23 cellular contexts compared by ENCODE assay signal in the genomic region with DNA sequence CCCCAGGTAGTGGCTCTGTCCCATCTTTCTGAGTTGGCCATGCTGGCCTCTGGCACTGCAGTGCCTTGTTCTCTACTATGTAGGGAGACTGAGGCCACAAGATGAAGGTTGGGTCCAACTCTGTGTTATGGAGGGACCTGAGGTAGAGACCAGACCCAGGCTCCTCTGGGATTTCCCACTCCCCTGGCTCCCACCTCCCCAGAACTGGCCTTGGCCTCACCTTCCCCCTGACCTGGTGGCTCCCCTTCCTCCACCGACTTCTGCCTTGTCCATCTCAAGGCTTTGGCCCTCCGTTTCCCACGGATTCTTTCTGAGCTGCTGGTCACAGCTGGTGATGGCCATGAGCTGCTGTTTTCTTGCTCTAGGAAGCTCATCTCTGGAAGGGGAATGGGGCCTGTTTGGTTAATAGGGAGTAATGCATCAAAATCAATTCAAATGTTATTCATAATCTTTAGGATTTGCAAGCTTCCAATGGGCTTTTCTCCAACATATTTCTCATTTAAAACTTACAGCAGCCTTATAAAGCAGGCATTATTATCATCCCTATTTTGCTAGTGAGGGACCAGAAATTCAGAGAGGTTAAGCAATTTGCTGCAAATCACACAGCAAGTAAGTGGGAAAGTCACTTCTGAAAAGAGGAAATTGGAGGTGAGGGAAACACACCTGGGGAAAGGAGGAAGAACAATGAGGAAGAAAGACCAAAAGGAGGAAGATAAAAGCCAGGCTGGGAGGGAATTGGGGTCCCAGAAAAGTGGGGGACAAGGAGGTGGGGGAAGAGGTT. TPM values are rescaled to one million over a fixed set of nuclear protein-coding genes. Genes with fewer than 3 reads are reported as not detected.
DNase-seq lines count a peak whose midpoint lies in the region; ATAC-seq, FAIRE-seq and TF ChIP-seq lines count a peak whose summit lies in the region.
"Had no signal": no experiment of that assay in that cellular context is flagged by ENCODE, and none has a peak within 500 bp of the region (broad histone marks: within the 10 kb centered on the region; RNA-seq: fewer than 3 reads in every experiment).

No MANE protein-coding gene starts in this region.

- H3K36me3 ChIP-seq in heart left ventricle (no peaks in the 10 kb centered on the region), K562 (ENCODE audit: control insufficient read depth, insufficient read depth, low read length) (no peaks in the 10 kb centered on the region)
- H3K36me3 ChIP-seq: Peyer's patch had no signal

- no peak for TF ChIP-seq POLR2A in heart left ventricle (IDR thresholded peaks at IDR 0.05)
- TF ChIP-seq POLR2A in K562 (conservative IDR thresholded peaks at IDR 0.05), result no peak

- FAIRE-seq in K562 (lab: Jason Lieb, UNC), result no peak
- FAIRE-seq: D721Med, H54 had no signal

- no peak overlapping the region for H3K9ac ChIP-seq in K562 (ENCODE audit: insufficient read depth in 1 of 2, low read depth in 2 of 2, low read length in 2 of 2)

- H2AFZ ChIP-seq in K562 (ENCODE audit: low read depth, low read length), result no peak overlapping the region

- no peaks in the 10 kb centered on the region for H3K9me3 ChIP-seq in heart left ventricle
- H3K9me3 ChIP-seq in K562 (replicated peaks; ENCODE audit: control insufficient read depth, insufficient read depth, low read depth, low read length), result no peaks in the 10 kb centered on the region
- H3K9me3 ChIP-seq: Peyer's patch had no signal

- peaks cover 0 to 32% (median 0%) of the 10 kb centered on the region in 9 donors for H3K27me3 ChIP-seq in heart left ventricle
- peaks cover 4 to 72% of the 10 kb centered on the region in 2 experiments; a peak in 3 of 5 replicates for H3K27me3 ChIP-seq in K562 (ENCODE audit: control insufficient read depth in 2 of 2, insufficient read depth in 2 of 2, low read length in 2 of 2)
- H3K27me3 ChIP-seq: Peyer's patch had no signal

- H4K20me1 ChIP-seq in K562 (replicated peaks; ENCODE audit: control insufficient read depth, insufficient read depth, low read length), result no peaks in the 10 kb centered on the region

- TF ChIP-seq RAD21 in K562 (CRISPR knock-in tag; conservative IDR thresholded peaks at IDR 0.05 in 1 of 2, IDR thresholded peaks at IDR 0.05 in 1 of 2), result no peak

- TF ChIP-seq EP300 in K562 (IDR thresholded peaks at IDR 0.05; ENCODE audit: low read length), result no peak

- DNase-seq in heart left ventricle, result no peak
- no peak for DNase-seq in left cardiac atrium
- no peak for DNase-seq in K562 (ENCODE audit: extremely low read depth in 1 of 4, low spot score in 3 of 4)
- DNase-seq in posterior vena cava (ENCODE audit: low spot score), result peak; percentile 58
- DNase-seq in stimulated activated CD8-positive, alpha-beta memory T cell treated with anti-CD3 and anti-CD28 coated beads, Interleukin-4, amount 100 ng/mL, for 48 hours, result peak; percentile 2
- no peak for DNase-seq in NK-92 (lab: John Stamatoyannopoulos, UW; ENCODE audit: unreplicated experiment)
- no peak for DNase-seq in cerebellar cortex (ENCODE audit: low spot score)
- DNase-seq: C1 segment of cervical spinal cord, GDM1, Karpas-422, MV-4-11, NCI-H1105 treated with DMSO at 0.1 percent for 48 hours, NCI-H2029 treated with DMSO at 0.1 percent for 48 hours, NCI-H2171, NCI-H524 had no signal

- H3K27ac ChIP-seq in heart left ventricle (peak overlapping the region in 7 of 12 donors; percentile 34 to 90 (median 74)), K562 (ENCODE audit: extremely low read depth, low read depth, low read length) (no peak overlapping the region)
- H3K27ac ChIP-seq: 22Rv1, Peyer's patch had no signal

- POLR2A ChIA-PET in K562 (lab: Yijun Ruan, JAX), result no interaction called here

- H3K79me2 ChIP-seq in K562 (ENCODE audit: control insufficient read depth, insufficient read depth, low read length), result no peaks in the 10 kb centered on the region

- in situ Hi-C loops in K562 (cut with MboI), result no loop called here

- no TSS peak for BruUV-seq in K562 (replicated peaks; lab: Mats Ljungman, UMichigan)

- no peak overlapping the region for H3K4me2 ChIP-seq in K562 (ENCODE audit: insufficient read depth, low read length)

- intact Hi-C loops in heart left ventricle (cut with DNase I) (loop anchor here in 1 of 10 donors (5.0 kb wide), 1 partner anchor 83 kb away; no protein-coding TSS in a partner anchor), left cardiac atrium (cut with DNase I) (no loop called here), K562 (cut with micrococcal nuclease) (no loop called here), posterior vena cava (cut with DNase I) (no loop called here)

- TF ChIP-seq CTCF in heart left ventricle (IDR thresholded peaks at IDR 0.05), result no peak
- TF ChIP-seq CTCF in K562 (IDR thresholded peaks at IDR 0.05 in 2 of 3, conservative IDR thresholded peaks at IDR 0.05 in 1 of 3; ENCODE audit: insufficient read depth in 2 of 3, low read depth in 1 of 3, low read length in 3 of 3), result no peak

- ATAC-seq in heart left ventricle (no peak), left cardiac atrium (no peak), K562 (no peak), GM21390 (IDR thresholded peaks at IDR 0.05; ENCODE audit: unreplicated experiment) (no peak)

- WGBS in heart left ventricle, 4 donors, result 72 to 82% (median 74%) methylated on average over 3 of the region's 3 CpGs
- WGBS in K562 (ENCODE audit: insufficient coverage, low coverage, missing lambda C conversion rate), result 0% methylated on average over 2 of the region's 3 CpGs

- H3K9me1 ChIP-seq in K562 (ENCODE audit: control insufficient read depth, insufficient read depth, low read length), result no peaks in the 10 kb centered on the region

- H3K4me3 ChIP-seq in heart left ventricle, result no peak overlapping the region
- H3K4me3 ChIP-seq in K562, result no peak overlapping the region
- H3K4me3 ChIP-seq: Peyer's patch had no signal

- H3K4me1 ChIP-seq in heart left ventricle, result peaks cover 0 to 32% (median 6%) of the 10 kb centered on the region in 12 donors
- H3K4me1 ChIP-seq in K562 (replicated peaks in 1 of 2; ENCODE audit: control insufficient read depth in 2 of 2, insufficient read depth in 2 of 2, low read length in 2 of 2), result peaks cover 0 to 10% of the 10 kb centered on the region in 2 experiments; a peak in 1 of 5 replicates
- H3K4me1 ChIP-seq: Peyer's patch had no signal

- CTCF ChIA-PET in K562 (lab: Yijun Ruan, JAX; ENCODE audit: low intra/inter-chr PET ratio), result no interaction called here

RNA-seq across cellular contexts. Expression of a gene that starts 0.9 kb away (rescaled TPM):
- not detected for total RNA-seq in heart left ventricle
- under 1 TPM in 1 of 2 donors, not detected in 1; 0.06 TPM for polyA plus RNA-seq in heart left ventricle
- total RNA-seq in left cardiac atrium, result under 1 TPM; 0.10 to 0.18 TPM
- not detected in 2 replicates for total RNA-seq in K562 (2011; cell fraction: chromatin; rRNA removed; ENCODE audit: low replicate concordance)
- total RNA-seq in K562 (2011; cell fraction: nucleolus; rRNA removed), result not detected in 2 replicates
- total RNA-seq in K562 (2011; cell fraction: nucleoplasm; rRNA removed), result not detected in 2 replicates
- not detected in 2 replicates for total RNA-seq in K562 (2014; rRNA removed)
- not detected in 2 replicates for total RNA-seq in K562 (2014; rRNA removed; fragmentation: Illumina TruSeq; extraction: Trizol)
- not detected in 2 replicates for total RNA-seq in K562 (2015; rRNA removed; fragmentation: Illumina TruSeq; extraction: Trizol)
- total RNA-seq in K562 (2021), result not detected in 2 replicates
- not detected in 2 replicates for polyA plus RNA-seq in K562 (2011; rRNA removed)
- not detected in 2 replicates for polyA plus RNA-seq in K562 (2011; cell fraction: cytosol; rRNA removed)
- polyA plus RNA-seq in K562 (2011; cell fraction: nucleus; rRNA removed), result not detected in 2 replicates
- polyA plus RNA-seq in K562 (2012), result not detected in 2 replicates
- not detected in 2 replicates for polyA plus RNA-seq in K562 (2014; fragmentation: Illumina TruSeq; extraction: Trizol)
- not detected for polyA plus RNA-seq in K562 (2014; fragmentation: Nextera tagmentation; extraction: Ambion mirVana)
- polyA plus RNA-seq in K562 (2014; rRNA removed), result not detected in 2 replicates
- not detected in 2 replicates for polyA minus RNA-seq in K562 (2011; rRNA and poly(A)+ RNA removed)
- not detected in 2 replicates for polyA minus RNA-seq in K562 (2011; cell fraction: cytosol; rRNA and poly(A)+ RNA removed)
- polyA minus RNA-seq in K562 (2011; cell fraction: nucleus; rRNA and poly(A)+ RNA removed), result not detected in 2 replicates
- total RNA-seq in posterior vena cava, result under 1 TPM in 1 of 2 donors, not detected in 1; 0.23 TPM
- total RNA-seq: M059J, OCI-LY7, Peyer's patch had no signal
- polyA plus RNA-seq: IgD-negative memory B cell had no signal

RNA-seq across cellular contexts. Expression of a gene that starts 28.9 kb away (rescaled TPM):
- 10 to 100 TPM in 1 of 9 donors, 1 to 10 TPM in 3, under 1 TPM in 5; 0.34 to 13.1 (median 1.00) TPM for total RNA-seq in heart left ventricle
- 1 to 10 TPM in 1 of 2 donors, under 1 TPM in 1; 0.44 to 1.4 TPM for polyA plus RNA-seq in heart left ventricle
- total RNA-seq in left cardiac atrium, result 1 to 10 TPM; 1.8 TPM
- total RNA-seq in K562 (2011; cell fraction: chromatin; rRNA removed; ENCODE audit: low replicate concordance), result not detected in 2 replicates
- total RNA-seq in K562 (2011; cell fraction: nucleolus; rRNA removed), result not detected in 2 replicates
- total RNA-seq in K562 (2011; cell fraction: nucleoplasm; rRNA removed), result not detected in 2 replicates
- not detected in 2 replicates for total RNA-seq in K562 (2014; rRNA removed)
- not detected in 2 replicates for total RNA-seq in K562 (2014; rRNA removed; fragmentation: Illumina TruSeq; extraction: Trizol)
- not detected in 2 replicates for total RNA-seq in K562 (2015; rRNA removed; fragmentation: Illumina TruSeq; extraction: Trizol)
- not detected in 2 replicates for total RNA-seq in K562 (2021)
- not detected in 2 replicates for polyA plus RNA-seq in K562 (2011; rRNA removed)
- polyA plus RNA-seq in K562 (2011; cell fraction: cytosol; rRNA removed), result not detected in 2 replicates
- not detected in 2 replicates for polyA plus RNA-seq in K562 (2011; cell fraction: nucleus; rRNA removed)
- polyA plus RNA-seq in K562 (2012), result not detected in 2 replicates
- polyA plus RNA-seq in K562 (2014; fragmentation: Illumina TruSeq; extraction: Trizol), result not detected in 2 replicates
- not detected for polyA plus RNA-seq in K562 (2014; fragmentation: Nextera tagmentation; extraction: Ambion mirVana)
- not detected in 2 replicates for polyA plus RNA-seq in K562 (2014; rRNA removed)
- not detected in 2 replicates for polyA minus RNA-seq in K562 (2011; rRNA and poly(A)+ RNA removed)
- polyA minus RNA-seq in K562 (2011; cell fraction: cytosol; rRNA and poly(A)+ RNA removed), result not detected in 2 replicates
- polyA minus RNA-seq in K562 (2011; cell fraction: nucleus; rRNA and poly(A)+ RNA removed), result not detected in 2 replicates
- total RNA-seq in posterior vena cava, result under 1 TPM; 0.23 to 0.24 TPM
- total RNA-seq: Peyer's patch had no signal

RNA-seq across cellular contexts. Expression of a gene that starts 48.8 kb away (rescaled TPM):
- total RNA-seq in heart left ventricle (10 to 100 TPM in 3 of 9 donors, 1 to 10 TPM in 6; 3.3 to 43.8 (median 7.5) TPM), left cardiac atrium (10 to 100 TPM; 13.8 to 17.4 TPM), K562 (2014; rRNA removed) (not detected in 2 replicates), K562 (2014; rRNA removed; fragmentation: Illumina TruSeq; extraction: Trizol) (not detected in 2 replicates), K562 (2015; rRNA removed; fragmentation: Illumina TruSeq; extraction: Trizol) (not detected in 2 replicates), K562 (2021) (0.20 and 0.34 TPM in 2 replicates), posterior vena cava (10 to 100 TPM in 1 of 2 donors, 1 to 10 TPM in 1; 9.0 to 18.7 TPM)
- polyA plus RNA-seq in heart left ventricle (1 to 10 TPM; 5.1 to 5.4 TPM), K562 (2011; rRNA removed) (not detected in 2 replicates), K562 (2014; fragmentation: Illumina TruSeq; extraction: Trizol) (not detected in 2 replicates), K562 (2014; fragmentation: Nextera tagmentation; extraction: Ambion mirVana) (not detected), K562 (2014; rRNA removed) (not detected in 2 replicates)
- 0.16 TPM in 1 of 2 replicates, not detected in the other for total RNA-seq in K562 (2011; cell fraction: chromatin; rRNA removed; ENCODE audit: low replicate concordance)
- not detected in 2 replicates for total RNA-seq in K562 (2011; cell fraction: nucleolus; rRNA removed)
- not detected in 2 replicates for total RNA-seq in K562 (2011; cell fraction: nucleoplasm; rRNA removed)
- polyA plus RNA-seq in K562 (2011; cell fraction: cytosol; rRNA removed), result 0.06 and 0.12 TPM in 2 replicates
- polyA plus RNA-seq in K562 (2011; cell fraction: nucleus; rRNA removed), result not detected in 2 replicates
- 0.06 TPM in 1 of 2 replicates, not detected in the other for polyA plus RNA-seq in K562 (2012)
- polyA minus RNA-seq in K562 (2011; rRNA and poly(A)+ RNA removed), result not detected in 2 replicates
- polyA minus RNA-seq in K562 (2011; cell fraction: cytosol; rRNA and poly(A)+ RNA removed), result not detected in 2 replicates
- not detected in 2 replicates for polyA minus RNA-seq in K562 (2011; cell fraction: nucleus; rRNA and poly(A)+ RNA removed)

RNA-seq across cellular contexts. Expression of a gene that starts 49.9 kb away (rescaled TPM):
- total RNA-seq in heart left ventricle, result 1 to 10 TPM in 1 of 9 donors, under 1 TPM in 1, not detected in 7; 0.16 to 1.3 TPM
- under 1 TPM in 1 of 2 donors, not detected in 1; 0.08 TPM for polyA plus RNA-seq in heart left ventricle
- under 1 TPM in 1 of 2 donors, not detected in 1; 0.52 TPM for total RNA-seq in left cardiac atrium
- not detected in 2 replicates for total RNA-seq in K562 (2011; cell fraction: chromatin; rRNA removed; ENCODE audit: low replicate concordance)
- not detected in 2 replicates for total RNA-seq in K562 (2011; cell fraction: nucleolus; rRNA removed)
- total RNA-seq in K562 (2011; cell fraction: nucleoplasm; rRNA removed), result not detected in 2 replicates
- total RNA-seq in K562 (2014; rRNA removed), result not detected in 2 replicates
- not detected in 2 replicates for total RNA-seq in K562 (2014; rRNA removed; fragmentation: Illumina TruSeq; extraction: Trizol)
- not detected in 2 replicates for total RNA-seq in K562 (2015; rRNA removed; fragmentation: Illumina TruSeq; extraction: Trizol)
- total RNA-seq in K562 (2021), result not detected in 2 replicates
- not detected in 2 replicates for polyA plus RNA-seq in K562 (2011; rRNA removed)
- not detected in 2 replicates for polyA plus RNA-seq in K562 (2011; cell fraction: cytosol; rRNA removed)
- polyA plus RNA-seq in K562 (2011; cell fraction: nucleus; rRNA removed), result not detected in 2 replicates
- not detected in 2 replicates for polyA plus RNA-seq in K562 (2012)
- not detected in 2 replicates for polyA plus RNA-seq in K562 (2014; fragmentation: Illumina TruSeq; extraction: Trizol)
- polyA plus RNA-seq in K562 (2014; fragmentation: Nextera tagmentation; extraction: Ambion mirVana), result not detected
- polyA plus RNA-seq in K562 (2014; rRNA removed), result not detected in 2 replicates
- not detected in 2 replicates for polyA minus RNA-seq in K562 (2011; rRNA and poly(A)+ RNA removed)
- polyA minus RNA-seq in K562 (2011; cell fraction: cytosol; rRNA and poly(A)+ RNA removed), result not detected in 2 replicates
- polyA minus RNA-seq in K562 (2011; cell fraction: nucleus; rRNA and poly(A)+ RNA removed), result not detected in 2 replicates
- total RNA-seq in posterior vena cava, result not detected

Comparison
In these comparisons a context has a peak if more than half of its experiments do, and no peak if none do; other contexts are left out.
1. DNase-seq: peak in posterior vena cava (single experiment) and stimulated activated CD8-positive, alpha-beta memory T cell treated with anti-CD3 and anti-CD28 coated beads, Interleukin-4, amount 100 ng/mL, for 48 hours (single experiment); none in heart left ventricle (0 of 5), left cardiac atrium (single experiment), K562 (0 of 4), NK-92 (single experiment) and cerebellar cortex (single experiment).